ENCODE assay signal across 8 cellular contexts in genomic region chr5:139177809-139178581, GRCh38. TPM values are rescaled to one million over a fixed set of nuclear protein-coding genes. Genes with fewer than 3 reads are reported as not detected.
A peak's percentile ranks its signal among the peaks of the same experiment; 100 is the strongest.
DNase-seq lines count a peak whose midpoint lies in the region; ATAC-seq, FAIRE-seq and TF ChIP-seq lines count a peak whose summit lies in the region.

No MANE protein-coding gene starts in this region.

- H3K9me3 Mint-ChIP-seq in IgD-negative memory B cell: peaks cover 0 to 8% (median 0%) of the 10 kb centered on the region in 3 donors
- H3K9me3 Mint-ChIP-seq in activated naive CD8-positive, alpha-beta T cell treated with anti-CD3 and anti-CD28 coated beads, Interleukin-2, amount 50 U/mL, for 24 hours: peaks cover 1% of the 10 kb centered on the region

- intact Hi-C loops in mucosa of descending colon (cut with DNase I, micrococcal nuclease): no loop called here

- no peaks in the 10 kb centered on the region for H3K9me3 ChIP-seq in mucosa of descending colon

- peak overlapping the region in 2 of 4 donors; percentile 24 to 65 for H3K4me3 Mint-ChIP-seq in IgD-negative memory B cell
- H3K4me3 Mint-ChIP-seq in activated naive CD8-positive, alpha-beta T cell treated with anti-CD3 and anti-CD28 coated beads, Interleukin-2, amount 50 U/mL, for 24 hours: no peak overlapping the region

- peak; percentile 50 for ATAC-seq in activated naive CD8-positive, alpha-beta T cell treated with anti-CD3 and anti-CD28 coated beads, Interleukin-2, amount 50 U/mL, for 24 hours
- peak; percentile 77 for ATAC-seq in mucosa of descending colon

- no peak for TF ChIP-seq CTCF in mucosa of descending colon (IDR thresholded peaks at IDR 0.05)

- H3K4me1 Mint-ChIP-seq in IgD-negative memory B cell: peaks cover 15 to 47% (median 27%) of the 10 kb centered on the region in 3 donors
- peaks cover 28% of the 10 kb centered on the region for H3K4me1 Mint-ChIP-seq in activated naive CD8-positive, alpha-beta T cell treated with anti-CD3 and anti-CD28 coated beads, Interleukin-2, amount 50 U/mL, for 24 hours

- peak; percentile 75 for FAIRE-seq in GM19239 (lab: Jason Lieb, UNC)
- FAIRE-seq in frontal cortex (lab: Jason Lieb, UNC): no peak

- DNase-seq in GM19239 (ENCODE audit: insufficient read length, low spot score) (no peak), mucosa of descending colon (peak in 1 of 3 donors; percentile 45), NK-92 (lab: John Stamatoyannopoulos, UW; ENCODE audit: unreplicated experiment) (no peak), HCEC 1CT (no peak), superior temporal gyrus (ENCODE audit: extremely low spot score) (no peak), frontal cortex (ENCODE audit: low spot score in 2 of 2) (no peak)
- DNase-seq in activated naive CD8-positive, alpha-beta T cell treated with anti-CD3 and anti-CD28 coated beads, Interleukin-2, amount 50 U/mL, for 24 hours: no peak

- peaks cover 4% of the 10 kb centered on the region for H3K36me3 Mint-ChIP-seq in IgD-negative memory B cell
- H3K36me3 Mint-ChIP-seq in activated naive CD8-positive, alpha-beta T cell treated with anti-CD3 and anti-CD28 coated beads, Interleukin-2, amount 50 U/mL, for 24 hours (ENCODE audit: low read depth): peaks cover 9% of the 10 kb centered on the region

- H3K4me1 ChIP-seq in mucosa of descending colon (ENCODE audit: low read depth): peaks cover 29% of the 10 kb centered on the region

- no peak overlapping the region for H3K4me3 ChIP-seq in mucosa of descending colon

- H3K27me3 Mint-ChIP-seq in IgD-negative memory B cell: no peaks in the 10 kb centered on the region
- no peaks in the 10 kb centered on the region for H3K27me3 Mint-ChIP-seq in activated naive CD8-positive, alpha-beta T cell treated with anti-CD3 and anti-CD28 coated beads, Interleukin-2, amount 50 U/mL, for 24 hours

- no peaks in the 10 kb centered on the region for H3K36me3 ChIP-seq in mucosa of descending colon (ENCODE audit: low read depth)

- H3K27ac Mint-ChIP-seq in IgD-negative memory B cell: peak overlapping the region; percentile 10 to 72 (median 71)
- no peak overlapping the region for H3K27ac Mint-ChIP-seq in activated naive CD8-positive, alpha-beta T cell treated with anti-CD3 and anti-CD28 coated beads, Interleukin-2, amount 50 U/mL, for 24 hours

RNA-seq across cellular contexts. Expression of gene SIL1, which starts 20.2 kb away (rescaled TPM):
- polyA plus RNA-seq in IgD-negative memory B cell: 17.9 TPM
- total RNA-seq in mucosa of descending colon: 10 to 100 TPM; 35.2 to 35.8 (median 35.6) TPM
- 9.4 TPM for total RNA-seq in frontal cortex
